Comparison of ENCODE assay signal across 30 cellular contexts in the genomic region with DNA sequence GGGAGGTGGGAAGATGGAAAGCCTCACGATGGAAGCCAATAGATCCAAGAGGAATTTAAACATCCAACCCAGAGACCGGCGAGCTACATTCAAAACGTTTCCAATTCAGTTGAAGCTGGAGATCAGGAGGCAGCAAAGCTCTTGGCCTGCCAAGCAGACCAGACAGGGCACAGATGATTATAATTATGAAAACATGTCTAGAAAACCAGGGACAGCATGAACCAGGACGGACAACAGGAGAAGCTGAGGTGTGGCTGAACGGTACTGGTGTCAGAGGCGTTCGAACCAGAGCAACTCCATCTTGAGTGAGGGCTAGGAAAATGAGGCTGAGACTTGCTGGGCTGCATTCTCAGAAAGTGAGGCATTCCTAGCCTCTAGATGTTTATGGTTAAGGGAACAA.
"Had no signal": no experiment of that assay in that cellular context is flagged by ENCODE, and none has a peak within 500 bp of the region (broad histone marks: within the 10 kb centered on the region; RNA-seq: fewer than 3 reads in every experiment).

No MANE protein-coding gene starts in this region.

- H3K4me1 ChIP-seq: SJSA1 had no signal

- H3K4me1 Mint-ChIP-seq: activated naive CD8-positive, alpha-beta T cell treated with anti-CD3 and anti-CD28 coated beads, Interleukin-2, amount 50 U/mL, for 24 hours had no signal

- H3K27me3 ChIP-seq: brain microvascular endothelial cell, cardiac muscle cell, SJSA1 had no signal

- H3K4me3 ChIP-seq: cardiac muscle cell, SJSA1 had no signal

- H3K9me3 ChIP-seq: SJSA1 had no signal

- ATAC-seq: activated CD4-positive, CD25-positive, alpha-beta regulatory T cell treated with anti-CD3 and anti-CD28 coated beads, Interleukin-2, amount 50 U/mL, for 24 hours; activated naive CD4-positive, alpha-beta T cell treated with anti-CD3 and anti-CD28 coated beads, Interleukin-2, amount 50 U/mL, for 72 hours; activated naive CD8-positive, alpha-beta T cell treated with anti-CD3 and anti-CD28 coated beads, Interleukin-2, amount 50 U/mL, for 24 hours; activated T-cell treated with anti-CD3 and anti-CD28 coated beads, Interleukin-2, amount 50 U/mL, for 4 hours; Panc1; SK-N-SH treated with all-trans-retinoic acid at 6 μM for 48 hours had no signal

- H3K36me3 ChIP-seq: brain microvascular endothelial cell, cardiac muscle cell, SJSA1 had no signal

- H3K4me3 Mint-ChIP-seq: activated naive CD8-positive, alpha-beta T cell treated with anti-CD3 and anti-CD28 coated beads, Interleukin-2, amount 50 U/mL, for 24 hours; activated T-cell treated with anti-CD3 and anti-CD28 coated beads, Interleukin-2, amount 50 U/mL, for 4 hours had no signal

- H3K27ac Mint-ChIP-seq: activated naive CD4-positive, alpha-beta T cell treated with anti-CD3 and anti-CD28 coated beads, Interleukin-2, amount 50 U/mL, for 72 hours; activated naive CD8-positive, alpha-beta T cell treated with anti-CD3 and anti-CD28 coated beads, Interleukin-2, amount 50 U/mL, for 24 hours had no signal

- H3K9me3 Mint-ChIP-seq: activated naive CD4-positive, alpha-beta T cell treated with anti-CD3 and anti-CD28 coated beads, Interleukin-2, amount 50 U/mL, for 72 hours; activated naive CD8-positive, alpha-beta T cell treated with anti-CD3 and anti-CD28 coated beads, Interleukin-2, amount 50 U/mL, for 24 hours; activated T-cell treated with anti-CD3 and anti-CD28 coated beads, Interleukin-2, amount 50 U/mL, for 4 hours had no signal

- DNase-seq: activated CD4-positive, alpha-beta T cell treated with anti-CD3 and anti-CD28 coated beads for 48 hours; activated CD4-positive, alpha-beta T cell treated with anti-CD3 and anti-CD28 coated beads, Interleukin-2, amount 50 U/mL, for 48 hours; activated CD8-positive, alpha-beta memory T cell treated with anti-CD3 and anti-CD28 coated beads for 24 hours; activated effector memory CD4-positive, alpha-beta T cell treated with anti-CD3 and anti-CD28 coated beads, Interleukin-2, amount 50 U/mL, for 16 hours; activated naive CD4-positive, alpha-beta T cell treated with Interleukin-2 at 50 U/mL for 16 hours; activated naive CD8-positive, alpha-beta T cell treated with anti-CD3 and anti-CD28 coated beads, Interleukin-2, amount 50 U/mL, for 24 hours; activated T-cell treated with anti-CD3 and anti-CD28 coated beads, Interleukin-2, amount 50 U/mL, for 4 hours; amniotic stem cell; brain microvascular endothelial cell; KG1; NCI-H1048; NCI-H1417 treated with DMSO at 0.1 percent for 48 hours; NCI-H1694; NCI-H2029; NCI-H2107; NCI-H2171 treated with DMSO at 0.1 percent for 48 hours; NCI-H345; NCI-H510A; NCI-H526 treated with DMSO at 0.1 percent for 48 hours; NK-92 treated with Interleukin-12 subunit alpha and Interleukin-12 subunit beta, amount 100 ng/mL, for 24 hours; OCI-M1; RPMI8226; SHP77; SW 1271 had no signal

- H3K27ac ChIP-seq: brain microvascular endothelial cell, SJSA1 had no signal

- H3K36me3 Mint-ChIP-seq: activated naive CD4-positive, alpha-beta T cell treated with anti-CD3 and anti-CD28 coated beads, Interleukin-2, amount 50 U/mL, for 72 hours had no signal
